In the genomic region with DNA sequence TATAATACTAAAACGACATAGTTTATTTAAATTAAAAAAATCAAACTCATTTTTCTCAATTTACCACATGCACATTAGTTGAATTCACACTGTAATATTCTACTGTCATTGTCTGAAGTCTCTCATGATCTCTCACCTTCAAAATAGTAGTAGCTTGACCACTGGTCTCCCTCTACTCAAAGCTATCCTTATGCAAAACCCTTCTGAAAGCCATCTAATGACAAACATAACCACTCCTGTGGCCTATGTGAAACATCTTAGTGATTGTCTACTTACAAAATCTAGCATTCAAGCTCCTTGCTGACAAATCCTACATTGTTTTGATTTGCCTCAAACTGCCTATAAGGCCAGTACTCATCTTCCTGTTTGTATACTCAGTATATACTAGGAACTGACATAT, we compare ENCODE assay signal across 30 cellular contexts.
A peak's percentile ranks its signal among the peaks of the same experiment; 100 is the strongest.
DNase-seq lines count a peak whose midpoint lies in the region; ATAC-seq and TF ChIP-seq lines count a peak whose summit lies in the region.
"Had no signal": no experiment of that assay in that cellular context is flagged by ENCODE, and none has a peak within 500 bp of the region (broad histone marks: within the 10 kb centered on the region; RNA-seq: fewer than 3 reads in every experiment).

No MANE protein-coding gene starts in this region.

- intact Hi-C loops in CD8-positive, alpha-beta T cell (cut with DNase I, micrococcal nuclease): no loop called here

- no peaks in the 10 kb centered on the region for H3K27me3 ChIP-seq in CD8-positive, alpha-beta T cell (ENCODE audit: insufficient read depth, low read length)
- H3K27me3 ChIP-seq: cardiac muscle cell, esophagus squamous epithelium, neutrophil had no signal

- peaks cover under 1% of the 10 kb centered on the region for H3K9me3 ChIP-seq in CD8-positive, alpha-beta T cell (ENCODE audit: low read length)
- H3K9me3 ChIP-seq: esophagus squamous epithelium, neutrophil, prostate gland had no signal

- no peak overlapping the region for H3K4me3 ChIP-seq in CD8-positive, alpha-beta T cell (ENCODE audit: low read depth, low read length)
- H3K4me3 ChIP-seq: cardiac muscle cell, coronary artery, esophagus squamous epithelium, PC-9, prostate gland had no signal

- CTCF ChIA-PET in CD8-positive, alpha-beta T cell (lab: Charles Lee): no interaction called here

- no peaks in the 10 kb centered on the region for H3K4me1 Mint-ChIP-seq in CD8-positive, alpha-beta T cell (ENCODE audit: low read depth)
- H3K4me1 Mint-ChIP-seq: activated naive CD4-positive, alpha-beta T cell treated with anti-CD3 and anti-CD28 coated beads, Interleukin-2, amount 50 U/mL, for 24 hours; activated T-helper 17 cell treated with anti-CD3 and anti-CD28 coated beads, Interleukin-2, amount 50 U/mL, for 72 hours; endodermal cell; memory B cell had no signal

- peaks cover 12% of the 10 kb centered on the region for H3K9me3 Mint-ChIP-seq in CD8-positive, alpha-beta T cell
- H3K9me3 Mint-ChIP-seq: endodermal cell had no signal

- H3K27me3 Mint-ChIP-seq in CD8-positive, alpha-beta T cell (ENCODE audit: low read depth): no peaks in the 10 kb centered on the region
- H3K27me3 Mint-ChIP-seq: activated naive CD4-positive, alpha-beta T cell treated with anti-CD3 and anti-CD28 coated beads, Interleukin-2, amount 50 U/mL, for 24 hours; activated T-helper 17 cell treated with anti-CD3 and anti-CD28 coated beads, Interleukin-2, amount 50 U/mL, for 72 hours; memory B cell; type B pancreatic cell had no signal

- POLR2A ChIA-PET in CD8-positive, alpha-beta T cell (lab: Charles Lee): no interaction called here

- no peak for DNase-seq in NK-92 treated with Interleukin-12 subunit alpha and Interleukin-12 subunit beta, amount 100 ng/mL, for 24 hours (lab: John Stamatoyannopoulos, UW)
- DNase-seq in CD8-positive, alpha-beta T cell: no peak
- no peak for DNase-seq in RKO (ENCODE audit: low spot score)
- DNase-seq: activated CD4-positive, alpha-beta T cell treated with anti-CD3 and anti-CD28 coated beads, Interleukin-2, amount 50 U/mL, for 1 hour; activated CD8-positive, alpha-beta memory T cell treated with anti-CD3 and anti-CD28 coated beads, Interleukin-2, amount 50 U/mL, for 48 hours; aorta; Calu3; endodermal cell; esophagus squamous epithelium; HCEC 1CT; left colon; NCI-H2081; NCI-H446; PC-9; SHP77; T-helper 9 cell had no signal

- ATAC-seq in GM18861 (IDR thresholded peaks at IDR 0.05; ENCODE audit: unreplicated experiment) (peak; percentile 65), GM19452 (IDR thresholded peaks at IDR 0.05; ENCODE audit: unreplicated experiment) (peak; percentile 74), HG02870 (IDR thresholded peaks at IDR 0.05; ENCODE audit: unreplicated experiment) (peak; percentile 93), HG03565 (IDR thresholded peaks at IDR 0.05; ENCODE audit: unreplicated experiment) (peak; percentile 73), HG03354 (IDR thresholded peaks at IDR 0.05; ENCODE audit: poor library complexity, severe bottlenecking, unreplicated experiment) (no peak)
- ATAC-seq in CD8-positive, alpha-beta T cell: no peak
- ATAC-seq: activated T-helper 17 cell treated with anti-CD3 and anti-CD28 coated beads, Interleukin-2, amount 50 U/mL, for 72 hours; left colon had no signal

- no peak overlapping the region for H3K27ac Mint-ChIP-seq in CD8-positive, alpha-beta T cell
- H3K27ac Mint-ChIP-seq: activated naive CD4-positive, alpha-beta T cell treated with anti-CD3 and anti-CD28 coated beads, Interleukin-2, amount 50 U/mL, for 24 hours; activated T-helper 17 cell treated with anti-CD3 and anti-CD28 coated beads, Interleukin-2, amount 50 U/mL, for 72 hours; endodermal cell; memory B cell; type B pancreatic cell had no signal

- no peak overlapping the region for H3K27ac ChIP-seq in CD8-positive, alpha-beta T cell (ENCODE audit: low read depth, low read length)
- H3K27ac ChIP-seq: C4-2B, cardiac muscle cell, coronary artery, esophagus squamous epithelium, neutrophil, PC-9, prostate gland had no signal

- TF ChIP-seq CTCF in CD8-positive, alpha-beta T cell (IDR thresholded peaks at IDR 0.05): no peak

- no peaks in the 10 kb centered on the region for H3K36me3 Mint-ChIP-seq in CD8-positive, alpha-beta T cell
- H3K36me3 Mint-ChIP-seq: activated naive CD4-positive, alpha-beta T cell treated with anti-CD3 and anti-CD28 coated beads, Interleukin-2, amount 50 U/mL, for 24 hours; memory B cell had no signal

- no peak overlapping the region for H3K4me3 Mint-ChIP-seq in CD8-positive, alpha-beta T cell
- H3K4me3 Mint-ChIP-seq: activated naive CD4-positive, alpha-beta T cell treated with anti-CD3 and anti-CD28 coated beads, Interleukin-2, amount 50 U/mL, for 24 hours; activated T-helper 17 cell treated with anti-CD3 and anti-CD28 coated beads, Interleukin-2, amount 50 U/mL, for 72 hours; endodermal cell; memory B cell; type B pancreatic cell had no signal

- no peaks in the 10 kb centered on the region for H3K4me1 ChIP-seq in CD8-positive, alpha-beta T cell (ENCODE audit: insufficient read depth, low read length)
- H3K4me1 ChIP-seq: esophagus squamous epithelium, prostate gland had no signal

- H3K36me3 ChIP-seq in CD8-positive, alpha-beta T cell (ENCODE audit: insufficient read depth, low read length): no peaks in the 10 kb centered on the region
- H3K36me3 ChIP-seq: cardiac muscle cell, esophagus squamous epithelium, neutrophil, prostate gland had no signal

Comparison
In these comparisons a context has a peak if more than half of its experiments do, and no peak if none do; other contexts are left out.
1. ATAC-seq: peak in GM18861 (single experiment), GM19452 (single experiment), HG02870 (single experiment) and HG03565 (single experiment); none in CD8-positive, alpha-beta T cell (single experiment) and HG03354 (single experiment).